ENCODE assay signal across 1 cellular context in the genomic region with DNA sequence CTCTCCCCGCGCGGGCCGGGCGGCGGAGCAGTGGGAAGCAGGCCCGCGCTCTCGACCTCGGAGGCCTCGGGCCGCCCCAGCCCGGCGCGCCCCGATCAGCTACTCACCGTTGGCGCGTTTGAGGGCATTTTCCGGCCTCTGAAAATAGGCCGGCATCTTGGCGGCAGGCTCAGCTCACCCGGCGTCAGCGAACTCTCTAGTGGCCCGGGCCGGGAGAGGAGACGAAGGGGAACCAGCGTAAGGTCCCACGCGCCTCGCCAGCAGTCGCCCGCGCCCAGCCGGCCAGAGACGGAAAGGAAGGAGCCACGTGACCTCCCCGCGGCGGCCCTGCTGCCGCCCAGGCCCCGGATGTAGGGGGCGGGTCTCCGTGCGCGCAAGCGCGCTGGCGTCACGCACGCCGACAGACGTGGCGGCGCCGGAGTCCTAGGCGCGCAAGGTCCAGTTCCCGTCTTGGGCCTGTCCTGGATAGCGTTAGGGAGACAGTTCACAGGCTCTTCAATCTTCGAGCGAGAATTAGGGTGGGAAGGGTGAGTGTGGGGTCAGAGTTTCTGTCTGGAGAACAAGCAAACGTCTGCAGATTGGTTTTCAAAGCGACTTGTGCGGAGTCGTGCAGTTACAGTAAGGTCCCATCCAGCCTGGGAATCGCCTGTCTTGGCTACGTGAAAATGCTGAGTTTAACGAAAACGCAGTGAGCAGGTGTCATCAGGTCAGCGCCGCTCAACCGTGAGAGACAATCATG.
A peak's percentile ranks its signal among the peaks of the same experiment; 100 is the strongest.
TF ChIP-seq lines count a peak whose summit lies in the region.

A gene with protein sequence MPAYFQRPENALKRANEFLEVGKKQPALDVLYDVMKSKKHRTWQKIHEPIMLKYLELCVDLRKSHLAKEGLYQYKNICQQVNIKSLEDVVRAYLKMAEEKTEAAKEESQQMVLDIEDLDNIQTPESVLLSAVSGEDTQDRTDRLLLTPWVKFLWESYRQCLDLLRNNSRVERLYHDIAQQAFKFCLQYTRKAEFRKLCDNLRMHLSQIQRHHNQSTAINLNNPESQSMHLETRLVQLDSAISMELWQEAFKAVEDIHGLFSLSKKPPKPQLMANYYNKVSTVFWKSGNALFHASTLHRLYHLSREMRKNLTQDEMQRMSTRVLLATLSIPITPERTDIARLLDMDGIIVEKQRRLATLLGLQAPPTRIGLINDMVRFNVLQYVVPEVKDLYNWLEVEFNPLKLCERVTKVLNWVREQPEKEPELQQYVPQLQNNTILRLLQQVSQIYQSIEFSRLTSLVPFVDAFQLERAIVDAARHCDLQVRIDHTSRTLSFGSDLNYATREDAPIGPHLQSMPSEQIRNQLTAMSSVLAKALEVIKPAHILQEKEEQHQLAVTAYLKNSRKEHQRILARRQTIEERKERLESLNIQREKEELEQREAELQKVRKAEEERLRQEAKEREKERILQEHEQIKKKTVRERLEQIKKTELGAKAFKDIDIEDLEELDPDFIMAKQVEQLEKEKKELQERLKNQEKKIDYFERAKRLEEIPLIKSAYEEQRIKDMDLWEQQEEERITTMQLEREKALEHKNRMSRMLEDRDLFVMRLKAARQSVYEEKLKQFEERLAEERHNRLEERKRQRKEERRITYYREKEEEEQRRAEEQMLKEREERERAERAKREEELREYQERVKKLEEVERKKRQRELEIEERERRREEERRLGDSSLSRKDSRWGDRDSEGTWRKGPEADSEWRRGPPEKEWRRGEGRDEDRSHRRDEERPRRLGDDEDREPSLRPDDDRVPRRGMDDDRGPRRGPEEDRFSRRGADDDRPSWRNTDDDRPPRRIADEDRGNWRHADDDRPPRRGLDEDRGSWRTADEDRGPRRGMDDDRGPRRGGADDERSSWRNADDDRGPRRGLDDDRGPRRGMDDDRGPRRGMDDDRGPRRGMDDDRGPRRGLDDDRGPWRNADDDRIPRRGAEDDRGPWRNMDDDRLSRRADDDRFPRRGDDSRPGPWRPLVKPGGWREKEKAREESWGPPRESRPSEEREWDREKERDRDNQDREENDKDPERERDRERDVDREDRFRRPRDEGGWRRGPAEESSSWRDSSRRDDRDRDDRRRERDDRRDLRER (N-terminal part only) (minus strand): TSS at position 297 of the 739 bp plus-strand sequence. CDS start 141 bp downstream, at position 156.

TF ChIP-seq in WTC11, 78 proteins besides CTCF, POLR2A, EP300 and RAD21 (continued from another document):
- TF ChIP-seq, protein P1, sequence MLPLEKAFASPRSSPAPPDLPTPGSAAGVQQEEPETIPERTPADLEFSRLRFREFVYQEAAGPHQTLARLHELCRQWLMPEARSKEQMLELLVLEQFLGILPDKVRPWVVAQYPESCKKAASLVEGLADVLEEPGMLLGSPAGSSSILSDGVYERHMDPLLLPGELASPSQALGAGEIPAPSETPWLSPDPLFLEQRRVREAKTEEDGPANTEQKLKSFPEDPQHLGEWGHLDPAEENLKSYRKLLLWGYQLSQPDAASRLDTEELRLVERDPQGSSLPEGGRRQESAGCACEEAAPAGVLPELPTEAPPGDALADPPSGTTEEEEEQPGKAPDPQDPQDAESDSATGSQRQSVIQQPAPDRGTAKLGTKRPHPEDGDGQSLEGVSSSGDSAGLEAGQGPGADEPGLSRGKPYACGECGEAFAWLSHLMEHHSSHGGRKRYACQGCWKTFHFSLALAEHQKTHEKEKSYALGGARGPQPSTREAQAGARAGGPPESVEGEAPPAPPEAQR (CRISPR knock-in tag; IDR thresholded peaks at IDR 0.05): no peak
- TF ChIP-seq ZNF317 (CRISPR knock-in tag; IDR thresholded peaks at IDR 0.05; ENCODE audit: borderline replicate concordance, low read depth): no peak
- TF ChIP-seq, protein P2, sequence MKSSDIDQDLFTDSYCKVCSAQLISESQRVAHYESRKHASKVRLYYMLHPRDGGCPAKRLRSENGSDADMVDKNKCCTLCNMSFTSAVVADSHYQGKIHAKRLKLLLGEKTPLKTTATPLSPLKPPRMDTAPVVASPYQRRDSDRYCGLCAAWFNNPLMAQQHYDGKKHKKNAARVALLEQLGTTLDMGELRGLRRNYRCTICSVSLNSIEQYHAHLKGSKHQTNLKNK (CRISPR knock-in tag; IDR thresholded peaks at IDR 0.05): no peak
- TF ChIP-seq TEAD4 (CRISPR knock-in tag; IDR thresholded peaks at IDR 0.05): no peak
- TF ChIP-seq NR1H2 (CRISPR knock-in tag; IDR thresholded peaks at IDR 0.05): no peak
- no peak for TF ChIP-seq ZNF219 (CRISPR knock-in tag; IDR thresholded peaks at IDR 0.05; ENCODE audit: borderline replicate concordance)
- TF ChIP-seq TEAD1 (CRISPR knock-in tag; IDR thresholded peaks at IDR 0.05): peak; percentile 84
- TF ChIP-seq, protein P3, sequence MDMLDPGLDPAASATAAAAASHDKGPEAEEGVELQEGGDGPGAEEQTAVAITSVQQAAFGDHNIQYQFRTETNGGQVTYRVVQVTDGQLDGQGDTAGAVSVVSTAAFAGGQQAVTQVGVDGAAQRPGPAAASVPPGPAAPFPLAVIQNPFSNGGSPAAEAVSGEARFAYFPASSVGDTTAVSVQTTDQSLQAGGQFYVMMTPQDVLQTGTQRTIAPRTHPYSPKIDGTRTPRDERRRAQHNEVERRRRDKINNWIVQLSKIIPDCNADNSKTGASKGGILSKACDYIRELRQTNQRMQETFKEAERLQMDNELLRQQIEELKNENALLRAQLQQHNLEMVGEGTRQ (CRISPR knock-in tag; IDR thresholded peaks at IDR 0.05): peak; percentile 96
- no peak for TF ChIP-seq KAT7 (CRISPR knock-in tag; IDR thresholded peaks at IDR 0.05; ENCODE audit: borderline replicate concordance)
- TF ChIP-seq ATF1 (CRISPR knock-in tag; IDR thresholded peaks at IDR 0.05): no peak
- TF ChIP-seq FOXK1 (CRISPR knock-in tag; IDR thresholded peaks at IDR 0.05): peak; percentile 75
- TF ChIP-seq, protein P4, sequence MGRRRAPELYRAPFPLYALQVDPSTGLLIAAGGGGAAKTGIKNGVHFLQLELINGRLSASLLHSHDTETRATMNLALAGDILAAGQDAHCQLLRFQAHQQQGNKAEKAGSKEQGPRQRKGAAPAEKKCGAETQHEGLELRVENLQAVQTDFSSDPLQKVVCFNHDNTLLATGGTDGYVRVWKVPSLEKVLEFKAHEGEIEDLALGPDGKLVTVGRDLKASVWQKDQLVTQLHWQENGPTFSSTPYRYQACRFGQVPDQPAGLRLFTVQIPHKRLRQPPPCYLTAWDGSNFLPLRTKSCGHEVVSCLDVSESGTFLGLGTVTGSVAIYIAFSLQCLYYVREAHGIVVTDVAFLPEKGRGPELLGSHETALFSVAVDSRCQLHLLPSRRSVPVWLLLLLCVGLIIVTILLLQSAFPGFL (CRISPR knock-in tag; IDR thresholded peaks at IDR 0.05; ENCODE audit: borderline replicate concordance): 0 out of 2 replicates have a peak, but pooled peaks have one; percentile 35
- TF ChIP-seq CREB1 (CRISPR knock-in tag; IDR thresholded peaks at IDR 0.05): no peak; the same call in 1 of the 2 replicates
- TF ChIP-seq, protein P5, sequence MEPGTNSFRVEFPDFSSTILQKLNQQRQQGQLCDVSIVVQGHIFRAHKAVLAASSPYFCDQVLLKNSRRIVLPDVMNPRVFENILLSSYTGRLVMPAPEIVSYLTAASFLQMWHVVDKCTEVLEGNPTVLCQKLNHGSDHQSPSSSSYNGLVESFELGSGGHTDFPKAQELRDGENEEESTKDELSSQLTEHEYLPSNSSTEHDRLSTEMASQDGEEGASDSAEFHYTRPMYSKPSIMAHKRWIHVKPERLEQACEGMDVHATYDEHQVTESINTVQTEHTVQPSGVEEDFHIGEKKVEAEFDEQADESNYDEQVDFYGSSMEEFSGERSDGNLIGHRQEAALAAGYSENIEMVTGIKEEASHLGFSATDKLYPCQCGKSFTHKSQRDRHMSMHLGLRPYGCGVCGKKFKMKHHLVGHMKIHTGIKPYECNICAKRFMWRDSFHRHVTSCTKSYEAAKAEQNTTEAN (CRISPR knock-in tag; IDR thresholded peaks at IDR 0.05): peak; percentile 56; the same call in 1 of the 2 replicates
- TF ChIP-seq FOXP1 (CRISPR knock-in tag; IDR thresholded peaks at IDR 0.05; ENCODE audit: borderline replicate concordance): peak; percentile 86
- 0 out of 2 replicates have a peak, but pooled peaks have one; percentile 55 for TF ChIP-seq NFE2L1 (CRISPR knock-in tag; IDR thresholded peaks at IDR 0.05)
- peak; percentile 96 for TF ChIP-seq SP1 (CRISPR knock-in tag; conservative IDR thresholded peaks at IDR 0.05)
- no peak for TF ChIP-seq ZNF423 (CRISPR knock-in tag; IDR thresholded peaks at IDR 0.05)
- TF ChIP-seq, protein P6, sequence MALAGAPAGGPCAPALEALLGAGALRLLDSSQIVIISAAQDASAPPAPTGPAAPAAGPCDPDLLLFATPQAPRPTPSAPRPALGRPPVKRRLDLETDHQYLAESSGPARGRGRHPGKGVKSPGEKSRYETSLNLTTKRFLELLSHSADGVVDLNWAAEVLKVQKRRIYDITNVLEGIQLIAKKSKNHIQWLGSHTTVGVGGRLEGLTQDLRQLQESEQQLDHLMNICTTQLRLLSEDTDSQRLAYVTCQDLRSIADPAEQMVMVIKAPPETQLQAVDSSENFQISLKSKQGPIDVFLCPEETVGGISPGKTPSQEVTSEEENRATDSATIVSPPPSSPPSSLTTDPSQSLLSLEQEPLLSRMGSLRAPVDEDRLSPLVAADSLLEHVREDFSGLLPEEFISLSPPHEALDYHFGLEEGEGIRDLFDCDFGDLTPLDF (CRISPR knock-in tag; IDR thresholded peaks at IDR 0.05): 0 out of 2 replicates have a peak, but pooled peaks have one; percentile 63
- no peak for TF ChIP-seq EMX1 (CRISPR knock-in tag; IDR thresholded peaks at IDR 0.05)
- TF ChIP-seq GABPB1 (CRISPR knock-in tag; IDR thresholded peaks at IDR 0.05): peak; percentile 60
- peak; percentile 79 for TF ChIP-seq CREM (CRISPR knock-in tag; IDR thresholded peaks at IDR 0.05)
- TF ChIP-seq, protein P7, sequence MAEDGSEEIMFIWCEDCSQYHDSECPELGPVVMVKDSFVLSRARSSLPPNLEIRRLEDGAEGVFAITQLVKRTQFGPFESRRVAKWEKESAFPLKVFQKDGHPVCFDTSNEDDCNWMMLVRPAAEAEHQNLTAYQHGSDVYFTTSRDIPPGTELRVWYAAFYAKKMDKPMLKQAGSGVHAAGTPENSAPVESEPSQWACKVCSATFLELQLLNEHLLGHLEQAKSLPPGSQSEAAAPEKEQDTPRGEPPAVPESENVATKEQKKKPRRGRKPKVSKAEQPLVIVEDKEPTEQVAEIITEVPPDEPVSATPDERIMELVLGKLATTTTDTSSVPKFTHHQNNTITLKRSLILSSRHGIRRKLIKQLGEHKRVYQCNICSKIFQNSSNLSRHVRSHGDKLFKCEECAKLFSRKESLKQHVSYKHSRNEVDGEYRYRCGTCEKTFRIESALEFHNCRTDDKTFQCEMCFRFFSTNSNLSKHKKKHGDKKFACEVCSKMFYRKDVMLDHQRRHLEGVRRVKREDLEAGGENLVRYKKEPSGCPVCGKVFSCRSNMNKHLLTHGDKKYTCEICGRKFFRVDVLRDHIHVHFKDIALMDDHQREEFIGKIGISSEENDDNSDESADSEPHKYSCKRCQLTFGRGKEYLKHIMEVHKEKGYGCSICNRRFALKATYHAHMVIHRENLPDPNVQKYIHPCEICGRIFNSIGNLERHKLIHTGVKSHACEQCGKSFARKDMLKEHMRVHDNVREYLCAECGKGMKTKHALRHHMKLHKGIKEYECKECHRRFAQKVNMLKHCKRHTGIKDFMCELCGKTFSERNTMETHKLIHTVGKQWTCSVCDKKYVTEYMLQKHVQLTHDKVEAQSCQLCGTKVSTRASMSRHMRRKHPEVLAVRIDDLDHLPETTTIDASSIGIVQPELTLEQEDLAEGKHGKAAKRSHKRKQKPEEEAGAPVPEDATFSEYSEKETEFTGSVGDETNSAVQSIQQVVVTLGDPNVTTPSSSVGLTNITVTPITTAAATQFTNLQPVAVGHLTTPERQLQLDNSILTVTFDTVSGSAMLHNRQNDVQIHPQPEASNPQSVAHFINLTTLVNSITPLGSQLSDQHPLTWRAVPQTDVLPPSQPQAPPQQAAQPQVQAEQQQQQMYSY (CRISPR knock-in tag; IDR thresholded peaks at IDR 0.05): peak; percentile 39; the same call in 1 of the 2 replicates
